Comparison of ENCODE assay signal across 1 cellular context in the genomic region with DNA sequence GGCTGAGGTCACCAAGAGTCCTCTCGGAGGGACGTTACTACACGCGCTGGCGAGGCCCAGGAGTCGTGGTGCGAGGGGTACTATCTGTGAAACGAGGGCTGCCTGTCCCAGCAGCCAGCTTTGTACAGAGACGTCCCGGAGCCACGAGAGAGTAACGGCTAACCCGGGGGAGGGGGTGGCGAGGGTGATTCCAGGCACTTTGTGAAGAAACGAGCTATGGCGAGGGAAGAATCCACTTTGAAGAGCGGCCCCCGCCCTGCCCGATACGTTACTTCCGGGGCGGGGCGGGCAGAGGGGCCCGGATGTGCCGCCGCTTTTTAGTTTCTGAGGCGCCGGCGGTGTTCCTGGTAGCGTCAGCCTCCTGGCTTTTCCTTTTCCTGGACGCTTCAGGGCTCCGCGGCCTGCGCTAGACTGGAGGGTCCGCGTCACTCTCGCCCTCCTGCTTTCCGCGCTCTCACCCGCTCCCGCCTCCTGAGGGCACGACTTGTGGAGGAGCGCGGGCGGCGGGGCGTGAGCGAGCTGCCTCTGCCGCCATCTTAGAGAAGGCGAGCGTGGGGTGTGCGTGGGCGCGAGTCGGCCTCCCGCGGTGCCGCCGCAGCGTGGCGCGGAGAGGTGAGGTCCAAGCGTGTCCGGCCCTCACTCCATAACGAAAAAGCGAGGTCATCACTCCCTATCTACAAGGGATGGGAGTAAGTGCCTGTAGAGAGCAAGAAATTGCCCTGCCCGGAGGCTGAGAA.
A peak's percentile ranks its signal among the peaks of the same experiment; 100 is the strongest.
TF ChIP-seq lines count a peak whose summit lies in the region.

No MANE protein-coding gene starts in this region.

TF ChIP-seq in HepG2, 621 proteins besides CTCF, POLR2A, EP300 and RAD21 (continued from another document and continues in another):
- TF ChIP-seq, protein P1, sequence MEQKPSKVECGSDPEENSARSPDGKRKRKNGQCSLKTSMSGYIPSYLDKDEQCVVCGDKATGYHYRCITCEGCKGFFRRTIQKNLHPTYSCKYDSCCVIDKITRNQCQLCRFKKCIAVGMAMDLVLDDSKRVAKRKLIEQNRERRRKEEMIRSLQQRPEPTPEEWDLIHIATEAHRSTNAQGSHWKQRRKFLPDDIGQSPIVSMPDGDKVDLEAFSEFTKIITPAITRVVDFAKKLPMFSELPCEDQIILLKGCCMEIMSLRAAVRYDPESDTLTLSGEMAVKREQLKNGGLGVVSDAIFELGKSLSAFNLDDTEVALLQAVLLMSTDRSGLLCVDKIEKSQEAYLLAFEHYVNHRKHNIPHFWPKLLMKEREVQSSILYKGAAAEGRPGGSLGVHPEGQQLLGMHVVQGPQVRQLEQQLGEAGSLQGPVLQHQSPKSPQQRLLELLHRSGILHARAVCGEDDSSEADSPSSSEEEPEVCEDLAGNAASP (CRISPR knock-in tag; IDR thresholded peaks at IDR 0.05; ENCODE audit: borderline replicate concordance), result peak; percentile 37; the same call in 1 of the 2 replicates
- TF ChIP-seq, protein P2, sequence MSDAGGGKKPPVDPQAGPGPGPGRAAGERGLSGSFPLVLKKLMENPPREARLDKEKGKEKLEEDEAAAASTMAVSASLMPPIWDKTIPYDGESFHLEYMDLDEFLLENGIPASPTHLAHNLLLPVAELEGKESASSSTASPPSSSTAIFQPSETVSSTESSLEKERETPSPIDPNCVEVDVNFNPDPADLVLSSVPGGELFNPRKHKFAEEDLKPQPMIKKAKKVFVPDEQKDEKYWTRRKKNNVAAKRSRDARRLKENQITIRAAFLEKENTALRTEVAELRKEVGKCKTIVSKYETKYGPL (CRISPR knock-in tag; IDR thresholded peaks at IDR 0.05), result peak; percentile 9; the same call in 1 of the 2 replicates
- TF ChIP-seq, protein P3, sequence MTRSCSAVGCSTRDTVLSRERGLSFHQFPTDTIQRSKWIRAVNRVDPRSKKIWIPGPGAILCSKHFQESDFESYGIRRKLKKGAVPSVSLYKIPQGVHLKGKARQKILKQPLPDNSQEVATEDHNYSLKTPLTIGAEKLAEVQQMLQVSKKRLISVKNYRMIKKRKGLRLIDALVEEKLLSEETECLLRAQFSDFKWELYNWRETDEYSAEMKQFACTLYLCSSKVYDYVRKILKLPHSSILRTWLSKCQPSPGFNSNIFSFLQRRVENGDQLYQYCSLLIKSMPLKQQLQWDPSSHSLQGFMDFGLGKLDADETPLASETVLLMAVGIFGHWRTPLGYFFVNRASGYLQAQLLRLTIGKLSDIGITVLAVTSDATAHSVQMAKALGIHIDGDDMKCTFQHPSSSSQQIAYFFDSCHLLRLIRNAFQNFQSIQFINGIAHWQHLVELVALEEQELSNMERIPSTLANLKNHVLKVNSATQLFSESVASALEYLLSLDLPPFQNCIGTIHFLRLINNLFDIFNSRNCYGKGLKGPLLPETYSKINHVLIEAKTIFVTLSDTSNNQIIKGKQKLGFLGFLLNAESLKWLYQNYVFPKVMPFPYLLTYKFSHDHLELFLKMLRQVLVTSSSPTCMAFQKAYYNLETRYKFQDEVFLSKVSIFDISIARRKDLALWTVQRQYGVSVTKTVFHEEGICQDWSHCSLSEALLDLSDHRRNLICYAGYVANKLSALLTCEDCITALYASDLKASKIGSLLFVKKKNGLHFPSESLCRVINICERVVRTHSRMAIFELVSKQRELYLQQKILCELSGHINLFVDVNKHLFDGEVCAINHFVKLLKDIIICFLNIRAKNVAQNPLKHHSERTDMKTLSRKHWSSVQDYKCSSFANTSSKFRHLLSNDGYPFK (CRISPR knock-in tag; IDR thresholded peaks at IDR 0.05; ENCODE audit: borderline replicate concordance), result peak; percentile 89; the same call in 1 of the 2 replicates
- TF ChIP-seq, protein P4, sequence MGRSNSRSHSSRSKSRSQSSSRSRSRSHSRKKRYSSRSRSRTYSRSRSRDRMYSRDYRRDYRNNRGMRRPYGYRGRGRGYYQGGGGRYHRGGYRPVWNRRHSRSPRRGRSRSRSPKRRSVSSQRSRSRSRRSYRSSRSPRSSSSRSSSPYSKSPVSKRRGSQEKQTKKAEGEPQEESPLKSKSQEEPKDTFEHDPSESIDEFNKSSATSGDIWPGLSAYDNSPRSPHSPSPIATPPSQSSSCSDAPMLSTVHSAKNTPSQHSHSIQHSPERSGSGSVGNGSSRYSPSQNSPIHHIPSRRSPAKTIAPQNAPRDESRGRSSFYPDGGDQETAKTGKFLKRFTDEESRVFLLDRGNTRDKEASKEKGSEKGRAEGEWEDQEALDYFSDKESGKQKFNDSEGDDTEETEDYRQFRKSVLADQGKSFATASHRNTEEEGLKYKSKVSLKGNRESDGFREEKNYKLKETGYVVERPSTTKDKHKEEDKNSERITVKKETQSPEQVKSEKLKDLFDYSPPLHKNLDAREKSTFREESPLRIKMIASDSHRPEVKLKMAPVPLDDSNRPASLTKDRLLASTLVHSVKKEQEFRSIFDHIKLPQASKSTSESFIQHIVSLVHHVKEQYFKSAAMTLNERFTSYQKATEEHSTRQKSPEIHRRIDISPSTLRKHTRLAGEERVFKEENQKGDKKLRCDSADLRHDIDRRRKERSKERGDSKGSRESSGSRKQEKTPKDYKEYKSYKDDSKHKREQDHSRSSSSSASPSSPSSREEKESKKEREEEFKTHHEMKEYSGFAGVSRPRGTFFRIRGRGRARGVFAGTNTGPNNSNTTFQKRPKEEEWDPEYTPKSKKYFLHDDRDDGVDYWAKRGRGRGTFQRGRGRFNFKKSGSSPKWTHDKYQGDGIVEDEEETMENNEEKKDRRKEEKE (IDR thresholded peaks at IDR 0.05), result no peak
- peak; percentile 99 for TF ChIP-seq SRY (CRISPR knock-in tag; IDR thresholded peaks at IDR 0.05)
- 0 out of 2 replicates have a peak, but pooled peaks have one; percentile 8 for TF ChIP-seq ONECUT2 (CRISPR knock-in tag; IDR thresholded peaks at IDR 0.05)
- TF ChIP-seq, protein P5, sequence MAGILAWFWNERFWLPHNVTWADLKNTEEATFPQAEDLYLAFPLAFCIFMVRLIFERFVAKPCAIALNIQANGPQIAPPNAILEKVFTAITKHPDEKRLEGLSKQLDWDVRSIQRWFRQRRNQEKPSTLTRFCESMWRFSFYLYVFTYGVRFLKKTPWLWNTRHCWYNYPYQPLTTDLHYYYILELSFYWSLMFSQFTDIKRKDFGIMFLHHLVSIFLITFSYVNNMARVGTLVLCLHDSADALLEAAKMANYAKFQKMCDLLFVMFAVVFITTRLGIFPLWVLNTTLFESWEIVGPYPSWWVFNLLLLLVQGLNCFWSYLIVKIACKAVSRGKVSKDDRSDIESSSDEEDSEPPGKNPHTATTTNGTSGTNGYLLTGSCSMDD (CRISPR knock-in tag; IDR thresholded peaks at IDR 0.05), result no peak
- TF ChIP-seq, protein P6, sequence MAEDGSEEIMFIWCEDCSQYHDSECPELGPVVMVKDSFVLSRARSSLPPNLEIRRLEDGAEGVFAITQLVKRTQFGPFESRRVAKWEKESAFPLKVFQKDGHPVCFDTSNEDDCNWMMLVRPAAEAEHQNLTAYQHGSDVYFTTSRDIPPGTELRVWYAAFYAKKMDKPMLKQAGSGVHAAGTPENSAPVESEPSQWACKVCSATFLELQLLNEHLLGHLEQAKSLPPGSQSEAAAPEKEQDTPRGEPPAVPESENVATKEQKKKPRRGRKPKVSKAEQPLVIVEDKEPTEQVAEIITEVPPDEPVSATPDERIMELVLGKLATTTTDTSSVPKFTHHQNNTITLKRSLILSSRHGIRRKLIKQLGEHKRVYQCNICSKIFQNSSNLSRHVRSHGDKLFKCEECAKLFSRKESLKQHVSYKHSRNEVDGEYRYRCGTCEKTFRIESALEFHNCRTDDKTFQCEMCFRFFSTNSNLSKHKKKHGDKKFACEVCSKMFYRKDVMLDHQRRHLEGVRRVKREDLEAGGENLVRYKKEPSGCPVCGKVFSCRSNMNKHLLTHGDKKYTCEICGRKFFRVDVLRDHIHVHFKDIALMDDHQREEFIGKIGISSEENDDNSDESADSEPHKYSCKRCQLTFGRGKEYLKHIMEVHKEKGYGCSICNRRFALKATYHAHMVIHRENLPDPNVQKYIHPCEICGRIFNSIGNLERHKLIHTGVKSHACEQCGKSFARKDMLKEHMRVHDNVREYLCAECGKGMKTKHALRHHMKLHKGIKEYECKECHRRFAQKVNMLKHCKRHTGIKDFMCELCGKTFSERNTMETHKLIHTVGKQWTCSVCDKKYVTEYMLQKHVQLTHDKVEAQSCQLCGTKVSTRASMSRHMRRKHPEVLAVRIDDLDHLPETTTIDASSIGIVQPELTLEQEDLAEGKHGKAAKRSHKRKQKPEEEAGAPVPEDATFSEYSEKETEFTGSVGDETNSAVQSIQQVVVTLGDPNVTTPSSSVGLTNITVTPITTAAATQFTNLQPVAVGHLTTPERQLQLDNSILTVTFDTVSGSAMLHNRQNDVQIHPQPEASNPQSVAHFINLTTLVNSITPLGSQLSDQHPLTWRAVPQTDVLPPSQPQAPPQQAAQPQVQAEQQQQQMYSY (CRISPR knock-in tag; IDR thresholded peaks at IDR 0.05), result peak; percentile 64; the same call in 1 of the 2 replicates
- TF ChIP-seq NFATC3 (CRISPR knock-in tag; IDR thresholded peaks at IDR 0.05), result no peak
- TF ChIP-seq ZNF724P (CRISPR knock-in tag; IDR thresholded peaks at IDR 0.05; ENCODE audit: borderline replicate concordance), result peak; percentile 68; the same call in 1 of the 2 replicates
- TF ChIP-seq, protein P7, sequence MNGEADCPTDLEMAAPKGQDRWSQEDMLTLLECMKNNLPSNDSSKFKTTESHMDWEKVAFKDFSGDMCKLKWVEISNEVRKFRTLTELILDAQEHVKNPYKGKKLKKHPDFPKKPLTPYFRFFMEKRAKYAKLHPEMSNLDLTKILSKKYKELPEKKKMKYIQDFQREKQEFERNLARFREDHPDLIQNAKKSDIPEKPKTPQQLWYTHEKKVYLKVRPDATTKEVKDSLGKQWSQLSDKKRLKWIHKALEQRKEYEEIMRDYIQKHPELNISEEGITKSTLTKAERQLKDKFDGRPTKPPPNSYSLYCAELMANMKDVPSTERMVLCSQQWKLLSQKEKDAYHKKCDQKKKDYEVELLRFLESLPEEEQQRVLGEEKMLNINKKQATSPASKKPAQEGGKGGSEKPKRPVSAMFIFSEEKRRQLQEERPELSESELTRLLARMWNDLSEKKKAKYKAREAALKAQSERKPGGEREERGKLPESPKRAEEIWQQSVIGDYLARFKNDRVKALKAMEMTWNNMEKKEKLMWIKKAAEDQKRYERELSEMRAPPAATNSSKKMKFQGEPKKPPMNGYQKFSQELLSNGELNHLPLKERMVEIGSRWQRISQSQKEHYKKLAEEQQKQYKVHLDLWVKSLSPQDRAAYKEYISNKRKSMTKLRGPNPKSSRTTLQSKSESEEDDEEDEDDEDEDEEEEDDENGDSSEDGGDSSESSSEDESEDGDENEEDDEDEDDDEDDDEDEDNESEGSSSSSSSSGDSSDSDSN (CRISPR knock-in tag; IDR thresholded peaks at IDR 0.05), result peak; percentile 84
- TF ChIP-seq, protein P8, sequence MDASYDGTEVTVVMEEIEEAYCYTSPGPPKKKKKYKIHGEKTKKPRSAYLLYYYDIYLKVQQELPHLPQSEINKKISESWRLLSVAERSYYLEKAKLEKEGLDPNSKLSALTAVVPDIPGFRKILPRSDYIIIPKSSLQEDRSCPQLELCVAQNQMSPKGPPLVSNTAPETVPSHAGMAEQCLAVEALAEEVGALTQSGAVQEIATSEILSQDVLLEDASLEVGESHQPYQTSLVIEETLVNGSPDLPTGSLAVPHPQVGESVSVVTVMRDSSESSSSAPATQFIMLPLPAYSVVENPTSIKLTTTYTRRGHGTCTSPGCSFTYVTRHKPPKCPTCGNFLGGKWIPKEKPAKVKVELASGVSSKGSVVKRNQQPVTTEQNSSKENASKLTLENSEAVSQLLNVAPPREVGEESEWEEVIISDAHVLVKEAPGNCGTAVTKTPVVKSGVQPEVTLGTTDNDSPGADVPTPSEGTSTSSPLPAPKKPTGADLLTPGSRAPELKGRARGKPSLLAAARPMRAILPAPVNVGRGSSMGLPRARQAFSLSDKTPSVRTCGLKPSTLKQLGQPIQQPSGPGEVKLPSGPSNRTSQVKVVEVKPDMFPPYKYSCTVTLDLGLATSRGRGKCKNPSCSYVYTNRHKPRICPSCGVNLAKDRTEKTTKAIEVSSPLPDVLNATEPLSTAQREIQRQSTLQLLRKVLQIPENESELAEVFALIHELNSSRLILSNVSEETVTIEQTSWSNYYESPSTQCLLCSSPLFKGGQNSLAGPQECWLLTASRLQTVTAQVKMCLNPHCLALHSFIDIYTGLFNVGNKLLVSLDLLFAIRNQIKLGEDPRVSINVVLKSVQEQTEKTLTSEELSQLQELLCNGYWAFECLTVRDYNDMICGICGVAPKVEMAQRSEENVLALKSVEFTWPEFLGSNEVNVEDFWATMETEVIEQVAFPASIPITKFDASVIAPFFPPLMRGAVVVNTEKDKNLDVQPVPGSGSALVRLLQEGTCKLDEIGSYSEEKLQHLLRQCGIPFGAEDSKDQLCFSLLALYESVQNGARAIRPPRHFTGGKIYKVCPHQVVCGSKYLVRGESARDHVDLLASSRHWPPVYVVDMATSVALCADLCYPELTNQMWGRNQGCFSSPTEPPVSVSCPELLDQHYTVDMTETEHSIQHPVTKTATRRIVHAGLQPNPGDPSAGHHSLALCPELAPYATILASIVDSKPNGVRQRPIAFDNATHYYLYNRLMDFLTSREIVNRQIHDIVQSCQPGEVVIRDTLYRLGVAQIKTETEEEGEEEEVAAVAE (CRISPR knock-in tag; IDR thresholded peaks at IDR 0.05; ENCODE audit: borderline replicate concordance), result peak; percentile 74; the same call in 1 of the 2 replicates
- TF ChIP-seq CREB1 (IDR thresholded peaks at IDR 0.05), result peak; percentile 57
- peak; percentile 93 for TF ChIP-seq CREB1 (CRISPR knock-in tag; IDR thresholded peaks at IDR 0.05)
- TF ChIP-seq, protein P9, sequence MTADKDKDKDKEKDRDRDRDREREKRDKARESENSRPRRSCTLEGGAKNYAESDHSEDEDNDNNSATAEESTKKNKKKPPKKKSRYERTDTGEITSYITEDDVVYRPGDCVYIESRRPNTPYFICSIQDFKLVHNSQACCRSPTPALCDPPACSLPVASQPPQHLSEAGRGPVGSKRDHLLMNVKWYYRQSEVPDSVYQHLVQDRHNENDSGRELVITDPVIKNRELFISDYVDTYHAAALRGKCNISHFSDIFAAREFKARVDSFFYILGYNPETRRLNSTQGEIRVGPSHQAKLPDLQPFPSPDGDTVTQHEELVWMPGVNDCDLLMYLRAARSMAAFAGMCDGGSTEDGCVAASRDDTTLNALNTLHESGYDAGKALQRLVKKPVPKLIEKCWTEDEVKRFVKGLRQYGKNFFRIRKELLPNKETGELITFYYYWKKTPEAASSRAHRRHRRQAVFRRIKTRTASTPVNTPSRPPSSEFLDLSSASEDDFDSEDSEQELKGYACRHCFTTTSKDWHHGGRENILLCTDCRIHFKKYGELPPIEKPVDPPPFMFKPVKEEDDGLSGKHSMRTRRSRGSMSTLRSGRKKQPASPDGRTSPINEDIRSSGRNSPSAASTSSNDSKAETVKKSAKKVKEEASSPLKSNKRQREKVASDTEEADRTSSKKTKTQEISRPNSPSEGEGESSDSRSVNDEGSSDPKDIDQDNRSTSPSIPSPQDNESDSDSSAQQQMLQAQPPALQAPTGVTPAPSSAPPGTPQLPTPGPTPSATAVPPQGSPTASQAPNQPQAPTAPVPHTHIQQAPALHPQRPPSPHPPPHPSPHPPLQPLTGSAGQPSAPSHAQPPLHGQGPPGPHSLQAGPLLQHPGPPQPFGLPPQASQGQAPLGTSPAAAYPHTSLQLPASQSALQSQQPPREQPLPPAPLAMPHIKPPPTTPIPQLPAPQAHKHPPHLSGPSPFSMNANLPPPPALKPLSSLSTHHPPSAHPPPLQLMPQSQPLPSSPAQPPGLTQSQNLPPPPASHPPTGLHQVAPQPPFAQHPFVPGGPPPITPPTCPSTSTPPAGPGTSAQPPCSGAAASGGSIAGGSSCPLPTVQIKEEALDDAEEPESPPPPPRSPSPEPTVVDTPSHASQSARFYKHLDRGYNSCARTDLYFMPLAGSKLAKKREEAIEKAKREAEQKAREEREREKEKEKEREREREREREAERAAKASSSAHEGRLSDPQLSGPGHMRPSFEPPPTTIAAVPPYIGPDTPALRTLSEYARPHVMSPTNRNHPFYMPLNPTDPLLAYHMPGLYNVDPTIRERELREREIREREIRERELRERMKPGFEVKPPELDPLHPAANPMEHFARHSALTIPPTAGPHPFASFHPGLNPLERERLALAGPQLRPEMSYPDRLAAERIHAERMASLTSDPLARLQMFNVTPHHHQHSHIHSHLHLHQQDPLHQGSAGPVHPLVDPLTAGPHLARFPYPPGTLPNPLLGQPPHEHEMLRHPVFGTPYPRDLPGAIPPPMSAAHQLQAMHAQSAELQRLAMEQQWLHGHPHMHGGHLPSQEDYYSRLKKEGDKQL (CRISPR knock-in tag; IDR thresholded peaks at IDR 0.05; ENCODE audit: low read depth), result no peak
- TF ChIP-seq SMAD3 (CRISPR knock-in tag; IDR thresholded peaks at IDR 0.05), result peak; percentile 19; the same call in 1 of the 2 replicates
- TF ChIP-seq ZFP41 (CRISPR knock-in tag; IDR thresholded peaks at IDR 0.05; ENCODE audit: borderline replicate concordance), result no peak; the same call in 1 of the 2 replicates
